27 cellular contexts compared by ENCODE assay signal in the genomic region with DNA sequence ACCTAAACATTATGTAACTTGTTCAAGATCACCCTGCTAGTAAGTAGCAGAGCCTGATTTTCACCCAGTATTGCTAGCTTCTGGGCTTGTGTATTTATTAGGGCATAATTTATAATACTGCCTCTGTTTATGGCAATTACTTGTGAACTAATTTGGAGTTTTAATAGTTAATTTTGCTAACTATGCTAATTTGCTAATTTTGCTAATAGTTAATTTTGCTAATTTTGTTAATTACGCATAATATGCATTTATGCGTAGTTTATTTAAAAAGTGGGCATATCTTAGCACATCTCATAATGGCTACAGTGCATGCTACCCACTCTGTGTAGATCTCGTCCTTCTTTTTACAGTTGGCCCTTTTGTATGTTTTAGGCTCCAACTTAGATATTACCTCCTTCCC.
DNase-seq lines count a peak whose midpoint lies in the region; ATAC-seq, FAIRE-seq and TF ChIP-seq lines count a peak whose summit lies in the region.
"Had no signal": no experiment of that assay in that cellular context is flagged by ENCODE, and none has a peak within 500 bp of the region (broad histone marks: within the 10 kb centered on the region; RNA-seq: fewer than 3 reads in every experiment).

No MANE protein-coding gene starts in this region.

- TF ChIP-seq EP300 in HepG2 (IDR thresholded peaks at IDR 0.05; ENCODE audit: low read depth in 2 of 2, low read length in 2 of 2) (no peak), HepG2 (CRISPR knock-in tag; IDR thresholded peaks at IDR 0.05; ENCODE audit: borderline replicate concordance) (no peak), K562 (IDR thresholded peaks at IDR 0.05; ENCODE audit: low read length) (no peak)

- no peak overlapping the region for H4K8ac ChIP-seq in IMR-90 (ENCODE audit: low read depth in 2 of 2, low read length in 2 of 2)

- no peak for DNase-seq in HepG2 (ENCODE audit: low spot score)
- no peak for DNase-seq in right lobe of liver
- no peak for DNase-seq in IMR-90
- no peak for DNase-seq in K562 (ENCODE audit: extremely low read depth in 1 of 4, low spot score in 3 of 4)
- DNase-seq in osteocyte (ENCODE audit: extremely low spot score, unreplicated experiment), result no peak
- DNase-seq in NCI-H446 treated with DMSO at 0.1 percent for 48 hours (lab: John Stamatoyannopoulos, UW), result no peak
- DNase-seq: ACHN; BE2C; C1 segment of cervical spinal cord; CD4-positive, alpha-beta memory T cell; CD4-positive, CD25-positive, alpha-beta regulatory T cell; CD8-positive, alpha-beta memory T cell; COR-L47; DMS 273 treated with DMSO at 0.1 percent for 48 hours; DMS53; DMS79; DND-41; EL; GDM1 had no signal

- POLR2A ChIA-PET in HepG2 (lab: Yijun Ruan, JAX), result no interaction called here
- POLR2A ChIA-PET in IMR-90 (lab: Charles Lee; ENCODE audit: unreplicated experiment), result no interaction called here
- POLR2A ChIA-PET in K562 (lab: Yijun Ruan, JAX), result no interaction called here

- H3K18ac ChIP-seq in IMR-90 (ENCODE audit: low read depth, low read length), result no peak overlapping the region

- H3K27me3 Mint-ChIP-seq in osteocyte (ENCODE audit: unreplicated experiment), result no peaks in the 10 kb centered on the region
- H3K27me3 Mint-ChIP-seq: CD4-positive, alpha-beta memory T cell; CD4-positive, CD25-positive, alpha-beta regulatory T cell; CD8-positive, alpha-beta memory T cell had no signal

- peak overlapping the region; percentile 63 for H3K27ac Mint-ChIP-seq in osteocyte (ENCODE audit: unreplicated experiment)
- H3K27ac Mint-ChIP-seq: CD14-positive monocyte; CD4-positive, CD25-positive, alpha-beta regulatory T cell; CD8-positive, alpha-beta memory T cell had no signal

- peaks cover 5% of the 10 kb centered on the region for H3K9me3 Mint-ChIP-seq in osteocyte (ENCODE audit: unreplicated experiment)
- H3K9me3 Mint-ChIP-seq: CD14-positive monocyte had no signal

- H4K91ac ChIP-seq in IMR-90 (ENCODE audit: insufficient read depth, low read depth, low read length), result no peak overlapping the region

- H3K4ac ChIP-seq in IMR-90 (ENCODE audit: low read depth, low read length), result no peak overlapping the region

- H2BK5ac ChIP-seq in IMR-90 (ENCODE audit: low read depth, low read length, poor library complexity, severe bottlenecking), result no peak overlapping the region

- dilution Hi-C loops in IMR-90 (cut with HindIII; ENCODE audit: low sequenced_read_pairs, unreplicated experiment), result no loop called here

- H4K5ac ChIP-seq in IMR-90 (ENCODE audit: low read depth, low read length), result no peak overlapping the region

- H3K27ac ChIP-seq in HepG2 (ENCODE audit: extremely low read length, insufficient read depth, low read length) (no peak overlapping the region), right lobe of liver (no peak overlapping the region), IMR-90 (ENCODE audit: insufficient read depth, low read length) (no peak overlapping the region), K562 (ENCODE audit: extremely low read depth, low read depth, low read length) (no peak overlapping the region)
- H3K27ac ChIP-seq: BLaER1 had no signal

- in situ Hi-C loops in HepG2 (cut with HindIII; ENCODE audit: extremely low pct_ligation_motif_present, low pct_unique_long_range_greater_than_20kb), result no loop called here
- in situ Hi-C loops in IMR-90 (cut with MboI; ENCODE audit: low sequenced_read_pairs), result no loop called here
- in situ Hi-C loops in K562 (cut with MboI), result no loop called here

- H3K23ac ChIP-seq in IMR-90 (ENCODE audit: low read depth, low read length), result no peak overlapping the region

- no peak overlapping the region for H2BK120ac ChIP-seq in IMR-90 (ENCODE audit: low read depth, low read length)

- TF ChIP-seq POLR2A in HepG2 (IDR thresholded peaks at IDR 0.05; ENCODE audit: insufficient read depth in 1 of 2, low read depth in 2 of 2, low read length in 2 of 2), result no peak
- no peak for TF ChIP-seq POLR2A in right lobe of liver (IDR thresholded peaks at IDR 0.05)
- no peak for TF ChIP-seq POLR2A in IMR-90 (IDR thresholded peaks at IDR 0.05; ENCODE audit: low read depth, low read length)
- TF ChIP-seq POLR2A in K562 (conservative IDR thresholded peaks at IDR 0.05), result no peak

- no peak for TF ChIP-seq RAD21 in HepG2 (CRISPR knock-in tag; IDR thresholded peaks at IDR 0.05)
- no peak for TF ChIP-seq RAD21 in IMR-90 (IDR thresholded peaks at IDR 0.05; ENCODE audit: low read length)
- TF ChIP-seq RAD21 in K562 (CRISPR knock-in tag; conservative IDR thresholded peaks at IDR 0.05 in 1 of 2, IDR thresholded peaks at IDR 0.05 in 1 of 2), result no peak

- peaks cover 66% of the 10 kb centered on the region for H3K4me1 Mint-ChIP-seq in osteocyte (ENCODE audit: unreplicated experiment)
- H3K4me1 Mint-ChIP-seq: CD14-positive monocyte; CD4-positive, alpha-beta memory T cell; CD4-positive, CD25-positive, alpha-beta regulatory T cell; CD8-positive, alpha-beta memory T cell had no signal

- H2AK9ac ChIP-seq in IMR-90 (replicated peaks; ENCODE audit: low read depth, low read length, poor library complexity), result no peak overlapping the region

- no peaks in the 10 kb centered on the region for H3K36me3 ChIP-seq in HepG2 (replicated peaks in 1 of 2; ENCODE audit: control insufficient read depth in 1 of 2, insufficient read depth in 2 of 2, low read length in 2 of 2)
- no peaks in the 10 kb centered on the region for H3K36me3 ChIP-seq in right lobe of liver
- no peaks in the 10 kb centered on the region for H3K36me3 ChIP-seq in IMR-90 (ENCODE audit: control insufficient read depth, insufficient read depth, low read length)
- H3K36me3 ChIP-seq in K562 (ENCODE audit: control insufficient read depth, insufficient read depth, low read length), result no peaks in the 10 kb centered on the region
- H3K36me3 ChIP-seq: BE2C, BLaER1 had no signal

- H2BK20ac ChIP-seq in IMR-90 (ENCODE audit: low read depth, low read length), result no peak overlapping the region

- H3K9ac ChIP-seq in HepG2 (ENCODE audit: insufficient read depth, low read depth, low read length) (no peak overlapping the region), IMR-90 (ENCODE audit: low read depth, low read length) (no peak overlapping the region), K562 (ENCODE audit: insufficient read depth in 1 of 2, low read depth in 2 of 2, low read length in 2 of 2) (no peak overlapping the region)
- H3K9ac ChIP-seq: BLaER1 had no signal

- no peak overlapping the region for H2BK15ac ChIP-seq in IMR-90 (ENCODE audit: low read depth, low read length)

- H3K36me3 Mint-ChIP-seq in osteocyte (ENCODE audit: unreplicated experiment), result peaks cover 7% of the 10 kb centered on the region
- H3K36me3 Mint-ChIP-seq: CD14-positive monocyte; CD4-positive, alpha-beta memory T cell; CD4-positive, CD25-positive, alpha-beta regulatory T cell; CD8-positive, alpha-beta memory T cell had no signal

- TF ChIP-seq CTCF in HepG2 (CRISPR knock-in tag; IDR thresholded peaks at IDR 0.05) (no peak), right lobe of liver (IDR thresholded peaks at IDR 0.05) (no peak), IMR-90 (conservative IDR thresholded peaks at IDR 0.05; ENCODE audit: low read depth, low read length) (no peak), K562 (IDR thresholded peaks at IDR 0.05 in 2 of 3, conservative IDR thresholded peaks at IDR 0.05 in 1 of 3; ENCODE audit: insufficient read depth in 2 of 3, low read depth in 1 of 3, low read length in 3 of 3) (no peak), osteocyte (IDR thresholded peaks at IDR 0.05) (no peak)

- H3K79me1 ChIP-seq in IMR-90 (ENCODE audit: low read depth in 1 of 2, low read length in 2 of 2), result no peaks in the 10 kb centered on the region

- CTCF ChIA-PET in HepG2 (lab: Yijun Ruan, JAX; ENCODE audit: low intra/inter-chr PET ratio, low total read pairs), result no interaction called here
- CTCF ChIA-PET in IMR-90 (lab: Yijun Ruan, JAX), result no interaction called here
- CTCF ChIA-PET in K562 (lab: Yijun Ruan, JAX; ENCODE audit: low intra/inter-chr PET ratio), result no interaction called here

- no peak overlapping the region for H3K4me3 ChIP-seq in HepG2 (replicated peaks in 1 of 3; ENCODE audit: insufficient read depth in 1 of 3, low read depth in 2 of 3, low read length in 3 of 3)
- H3K4me3 ChIP-seq in right lobe of liver, result no peak overlapping the region
- H3K4me3 ChIP-seq in IMR-90 (ENCODE audit: insufficient read depth, low read depth, low read length), result no peak overlapping the region
- no peak overlapping the region for H3K4me3 ChIP-seq in K562
- H3K4me3 ChIP-seq: BLaER1, GM12878 had no signal

- no peaks in the 10 kb centered on the region for H3K27me3 ChIP-seq in HepG2 (ENCODE audit: control insufficient read depth in 1 of 2, insufficient read depth in 2 of 2, low read length in 2 of 2)
- H3K27me3 ChIP-seq in right lobe of liver, result no peaks in the 10 kb centered on the region
- H3K27me3 ChIP-seq in IMR-90 (ENCODE audit: control insufficient read depth, insufficient read depth, low read length), result no peaks in the 10 kb centered on the region
- no peaks in the 10 kb centered on the region for H3K27me3 ChIP-seq in K562 (ENCODE audit: control insufficient read depth in 2 of 2, insufficient read depth in 2 of 2, low read length in 2 of 2)
- H3K27me3 ChIP-seq: BE2C, BLaER1 had no signal

- H2AK5ac ChIP-seq in IMR-90 (ENCODE audit: low read depth, low read length), result no peak overlapping the region

- no peak overlapping the region for H3K14ac ChIP-seq in IMR-90 (replicated peaks; ENCODE audit: low read depth, low read length)

- intact Hi-C loops in HepG2 (cut with micrococcal nuclease; ENCODE audit: unreplicated experiment) (no loop called here), right lobe of liver (cut with DNase I) (no loop called here), IMR-90 (cut with micrococcal nuclease) (no loop called here), K562 (cut with micrococcal nuclease) (no loop called here)

- no peak overlapping the region for H3K4me3 Mint-ChIP-seq in osteocyte (ENCODE audit: unreplicated experiment)
- H3K4me3 Mint-ChIP-seq: CD14-positive monocyte; CD4-positive, alpha-beta memory T cell; CD4-positive, CD25-positive, alpha-beta regulatory T cell; CD8-positive, alpha-beta memory T cell had no signal

- no peaks in the 10 kb centered on the region for H3K4me1 ChIP-seq in HepG2 (ENCODE audit: insufficient read depth, low read length)
- H3K4me1 ChIP-seq in right lobe of liver, result no peaks in the 10 kb centered on the region
- H3K4me1 ChIP-seq in IMR-90 (ENCODE audit: control insufficient read depth, insufficient read depth, low read length), result no peaks in the 10 kb centered on the region; the same call in 1 of the 2 replicates
- no peaks in the 10 kb centered on the region for H3K4me1 ChIP-seq in K562 (replicated peaks in 1 of 2; ENCODE audit: control insufficient read depth in 2 of 2, insufficient read depth in 2 of 2, low read length in 2 of 2)
- H3K4me1 ChIP-seq: BE2C, BLaER1 had no signal

- 30% methylated on average over 3 of the region's 3 CpGs for WGBS in HepG2 (ENCODE audit: low lambda C conversion rate)
- 62% methylated on average over 3 of the region's 3 CpGs for WGBS in right lobe of liver (ENCODE audit: insufficient coverage, low coverage, low lambda C conversion rate, missing lambda C conversion rate)
- WGBS in IMR-90 (ENCODE audit: extremely low coverage in 2 of 2, insufficient read length in 1 of 2), 2 experiments, result no CpG with 5 or more reads among the region's 3 CpGs
- 13% methylated on average over 3 of the region's 3 CpGs for WGBS in K562 (ENCODE audit: insufficient coverage, low coverage, missing lambda C conversion rate)

- H3K9me1 ChIP-seq in IMR-90 (ENCODE audit: insufficient read depth, low read length), result no peaks in the 10 kb centered on the region
- H3K9me1 ChIP-seq in K562 (ENCODE audit: control insufficient read depth, insufficient read depth, low read length), result no peaks in the 10 kb centered on the region

- FAIRE-seq in HepG2 (lab: Jason Lieb, UNC), result no peak
- FAIRE-seq in K562 (lab: Jason Lieb, UNC), result no peak
- FAIRE-seq: GM12878, GM12892, GM18507, GM19239 had no signal

- no peak overlapping the region for H2AFZ ChIP-seq in HepG2 (ENCODE audit: low read length)
- no peak overlapping the region for H2AFZ ChIP-seq in IMR-90 (replicated peaks; ENCODE audit: low read length, poor library complexity)
- no peak overlapping the region for H2AFZ ChIP-seq in K562 (ENCODE audit: low read depth, low read length)

- no peak overlapping the region for H3K56ac ChIP-seq in IMR-90 (ENCODE audit: extremely low read depth, insufficient read depth, low read length)

- H3K4me2 ChIP-seq in HepG2 (ENCODE audit: low read depth, low read length), result no peak overlapping the region
- no peak overlapping the region for H3K4me2 ChIP-seq in IMR-90 (ENCODE audit: low read depth, low read length)
- H3K4me2 ChIP-seq in K562 (ENCODE audit: insufficient read depth, low read length), result no peak overlapping the region
- H3K4me2 ChIP-seq: BLaER1 had no signal

- no peak for ATAC-seq in HepG2
- no peak for ATAC-seq in right lobe of liver
- ATAC-seq in IMR-90 (ENCODE audit: low read depth), result no peak
- no peak for ATAC-seq in K562
- no peak for ATAC-seq in GM18909 (IDR thresholded peaks at IDR 0.05; ENCODE audit: poor library complexity, unreplicated experiment)
- ATAC-seq in HG02885 (IDR thresholded peaks at IDR 0.05; ENCODE audit: poor library complexity, unreplicated experiment), result no peak
- ATAC-seq: GM12878 had no signal

- H3K79me2 ChIP-seq in HepG2 (ENCODE audit: insufficient read depth, low read length) (no peaks in the 10 kb centered on the region), K562 (ENCODE audit: control insufficient read depth, insufficient read depth, low read length) (no peaks in the 10 kb centered on the region)

- BruUV-seq in HepG2 (replicated peaks; lab: Mats Ljungman, UMichigan) (no TSS peak), IMR-90 (replicated peaks; lab: Mats Ljungman, UMichigan) (no TSS peak), K562 (replicated peaks; lab: Mats Ljungman, UMichigan) (no TSS peak)

- H3K9me3 ChIP-seq in HepG2 (ENCODE audit: low read length) (no peaks in the 10 kb centered on the region), right lobe of liver (no peaks in the 10 kb centered on the region), IMR-90 (ENCODE audit: control insufficient read depth, insufficient read depth, low read length) (no peaks in the 10 kb centered on the region), K562 (replicated peaks; ENCODE audit: control insufficient read depth, insufficient read depth, low read depth, low read length) (no peaks in the 10 kb centered on the region)
- H3K9me3 ChIP-seq: BE2C, BLaER1 had no signal

- no peaks in the 10 kb centered on the region for H4K20me1 ChIP-seq in HepG2 (ENCODE audit: insufficient read depth, low read length)
- no peaks in the 10 kb centered on the region for H4K20me1 ChIP-seq in IMR-90 (ENCODE audit: insufficient read depth, low read length)
- no peaks in the 10 kb centered on the region for H4K20me1 ChIP-seq in K562 (replicated peaks; ENCODE audit: control insufficient read depth, insufficient read depth, low read length)
- H4K20me1 ChIP-seq: BLaER1 had no signal
